8 cellular contexts compared by ENCODE assay signal in the genomic region with DNA sequence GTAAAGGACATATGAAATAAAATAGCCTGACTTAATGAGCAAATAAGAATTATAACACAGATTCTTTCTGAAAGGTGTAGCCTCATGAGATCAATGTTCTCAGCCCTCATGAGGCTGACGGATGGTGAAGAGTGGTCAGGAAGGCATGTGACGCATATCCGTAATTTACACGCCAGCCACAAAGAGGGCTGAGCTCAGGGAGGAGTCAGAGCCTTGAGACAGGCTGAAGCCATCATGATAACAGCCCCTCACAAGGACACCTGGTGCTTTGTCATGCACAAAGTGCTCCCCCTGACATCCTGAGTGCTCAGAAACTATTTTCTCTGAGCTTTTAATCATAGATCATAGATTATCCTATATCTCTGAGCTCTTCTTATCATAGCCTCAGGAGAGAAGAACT.
DNase-seq lines count a peak whose midpoint lies in the region; ATAC-seq lines count a peak whose summit lies in the region.

No MANE protein-coding gene starts in this region.

- H4K8ac ChIP-seq in mesendoderm (ENCODE audit: low read depth, low read length): no peak overlapping the region

- peaks cover 12% of the 10 kb centered on the region for H3K27me3 ChIP-seq in CD4-positive, CD25-positive, alpha-beta regulatory T cell (ENCODE audit: control insufficient read depth, insufficient read depth, low read length)
- no peaks in the 10 kb centered on the region for H3K27me3 ChIP-seq in mesendoderm (ENCODE audit: insufficient read depth, low read length, poor library complexity)

- H3K4ac ChIP-seq in mesendoderm (ENCODE audit: low read depth, low read length): no peak overlapping the region

- no peak overlapping the region for H3K23ac ChIP-seq in mesendoderm (ENCODE audit: low read length)

- H2BK15ac ChIP-seq in mesendoderm (replicated peaks; ENCODE audit: low read depth): no peak overlapping the region

- peaks cover 0 to 2% (median 0%) of the 10 kb centered on the region in 7 donors for H3K9me3 Mint-ChIP-seq in CD4-positive, CD25-positive, alpha-beta regulatory T cell
- no peaks in the 10 kb centered on the region for H3K9me3 Mint-ChIP-seq in activated T-helper 17 cell treated with anti-CD3 and anti-CD28 coated beads, Interleukin-2, amount 50 U/mL, for 72 hours
- no peaks in the 10 kb centered on the region for H3K9me3 Mint-ChIP-seq in natural killer cell treated with Interleukin-12 subunit alpha and Interleukin-12 subunit beta and Interleukin-15 and Interleukin-18, amount 100 ng/mL, for 72 hours

- H3K27ac Mint-ChIP-seq in CD4-positive, CD25-positive, alpha-beta regulatory T cell: peak overlapping the region; percentile 38 to 81 (median 42)
- H3K27ac Mint-ChIP-seq in activated T-helper 17 cell treated with anti-CD3 and anti-CD28 coated beads, Interleukin-2, amount 50 U/mL, for 72 hours: peak overlapping the region; percentile 50
- peak overlapping the region; percentile 14 to 69 for H3K27ac Mint-ChIP-seq in natural killer cell treated with Interleukin-12 subunit alpha and Interleukin-12 subunit beta and Interleukin-15 and Interleukin-18, amount 100 ng/mL, for 72 hours

- no peaks in the 10 kb centered on the region for H3K9me3 ChIP-seq in CD4-positive, CD25-positive, alpha-beta regulatory T cell (ENCODE audit: control insufficient read depth in 2 of 2, low read length in 2 of 2)

- no peak overlapping the region for H2BK5ac ChIP-seq in mesendoderm (ENCODE audit: low read length)

- no peak overlapping the region for H3K4me2 ChIP-seq in mesendoderm (ENCODE audit: low read length)

- no peak overlapping the region for H3K4me3 ChIP-seq in CD4-positive, CD25-positive, alpha-beta regulatory T cell (ENCODE audit: low read depth, low read length)
- H3K4me3 ChIP-seq in mesendoderm (ENCODE audit: low read length): no peak overlapping the region

- H3K27ac ChIP-seq in CD4-positive, CD25-positive, alpha-beta regulatory T cell (ENCODE audit: insufficient read depth, low read length, poor library complexity, severe bottlenecking): no peak overlapping the region
- H3K27ac ChIP-seq in mesendoderm (ENCODE audit: low read depth, low read length): no peak overlapping the region

- H3K4me3 Mint-ChIP-seq in CD4-positive, CD25-positive, alpha-beta regulatory T cell: peak overlapping the region in 2 of 4 donors; percentile 16 to 59
- H3K4me3 Mint-ChIP-seq in activated T-helper 17 cell treated with anti-CD3 and anti-CD28 coated beads, Interleukin-2, amount 50 U/mL, for 72 hours: peak overlapping the region; percentile 58
- peak overlapping the region; percentile 50 for H3K4me3 Mint-ChIP-seq in natural killer cell treated with Interleukin-12 subunit alpha and Interleukin-12 subunit beta and Interleukin-15 and Interleukin-18, amount 100 ng/mL, for 72 hours

- no peaks in the 10 kb centered on the region for H3K79me1 ChIP-seq in mesendoderm (ENCODE audit: low read length)

- H2AK5ac ChIP-seq in mesendoderm (ENCODE audit: low read length): no peak overlapping the region

- no peak overlapping the region for H3K18ac ChIP-seq in mesendoderm (ENCODE audit: low read length)

- peaks cover 35% of the 10 kb centered on the region for H3K4me1 ChIP-seq in CD4-positive, CD25-positive, alpha-beta regulatory T cell (ENCODE audit: control insufficient read depth, insufficient read depth, low read length, poor library complexity, severe bottlenecking)
- H3K4me1 ChIP-seq in mesendoderm (ENCODE audit: control insufficient read depth, low read depth, low read length): no peaks in the 10 kb centered on the region

- H3K36me3 ChIP-seq in CD4-positive, CD25-positive, alpha-beta regulatory T cell (ENCODE audit: control insufficient read depth, insufficient read depth, low read length): no peaks in the 10 kb centered on the region
- H3K36me3 ChIP-seq in mesendoderm (ENCODE audit: control insufficient read depth, insufficient read depth, low read length): no peaks in the 10 kb centered on the region

- H2BK120ac ChIP-seq in mesendoderm (ENCODE audit: low read depth, low read length): no peak overlapping the region

- H3K79me2 ChIP-seq in mesendoderm (ENCODE audit: control insufficient read depth, insufficient read depth, low read length): no peaks in the 10 kb centered on the region

- H3K56ac ChIP-seq in mesendoderm (ENCODE audit: low read length): no peak overlapping the region

- no CpG with 5 or more reads among the region's 4 CpGs for WGBS in mesendoderm (ENCODE audit: extremely low coverage, insufficient coverage, low lambda C conversion rate)

- H4K5ac ChIP-seq in mesendoderm (ENCODE audit: low read length): no peak overlapping the region

- H3K36me3 Mint-ChIP-seq in CD4-positive, CD25-positive, alpha-beta regulatory T cell: no peaks in the 10 kb centered on the region
- no peaks in the 10 kb centered on the region for H3K36me3 Mint-ChIP-seq in activated T-helper 17 cell treated with anti-CD3 and anti-CD28 coated beads, Interleukin-2, amount 50 U/mL, for 72 hours (ENCODE audit: low read depth)
- no peaks in the 10 kb centered on the region for H3K36me3 Mint-ChIP-seq in natural killer cell treated with Interleukin-12 subunit alpha and Interleukin-12 subunit beta and Interleukin-15 and Interleukin-18, amount 100 ng/mL, for 72 hours

- H3K9ac ChIP-seq in mesendoderm (ENCODE audit: low read length): no peak overlapping the region

- peak; percentile 65 to 74 for ATAC-seq in CD4-positive, CD25-positive, alpha-beta regulatory T cell (ENCODE audit: low read depth in 2 of 2)
- ATAC-seq in activated T-helper 17 cell treated with anti-CD3 and anti-CD28 coated beads, Interleukin-2, amount 50 U/mL, for 72 hours (replicated peaks): peak; percentile 88
- peak; percentile 91 to 96 for ATAC-seq in natural killer cell treated with Interleukin-12 subunit alpha and Interleukin-12 subunit beta and Interleukin-15 and Interleukin-18, amount 100 ng/mL, for 72 hours
- no peak for ATAC-seq in GM19455 (IDR thresholded peaks at IDR 0.05; ENCODE audit: unreplicated experiment)

- H3K4me1 Mint-ChIP-seq in CD4-positive, CD25-positive, alpha-beta regulatory T cell: peaks cover 5 to 74% (median 32%) of the 10 kb centered on the region in 4 donors
- peaks cover 44% of the 10 kb centered on the region for H3K4me1 Mint-ChIP-seq in activated T-helper 17 cell treated with anti-CD3 and anti-CD28 coated beads, Interleukin-2, amount 50 U/mL, for 72 hours
- peaks cover 69 to 81% of the 10 kb centered on the region in 2 donors for H3K4me1 Mint-ChIP-seq in natural killer cell treated with Interleukin-12 subunit alpha and Interleukin-12 subunit beta and Interleukin-15 and Interleukin-18, amount 100 ng/mL, for 72 hours (ENCODE audit: low read depth in 2 of 2)

- peaks cover 51% of the 10 kb centered on the region for H3K27me3 Mint-ChIP-seq in CD4-positive, CD25-positive, alpha-beta regulatory T cell
- no peaks in the 10 kb centered on the region for H3K27me3 Mint-ChIP-seq in activated T-helper 17 cell treated with anti-CD3 and anti-CD28 coated beads, Interleukin-2, amount 50 U/mL, for 72 hours
- H3K27me3 Mint-ChIP-seq in natural killer cell treated with Interleukin-12 subunit alpha and Interleukin-12 subunit beta and Interleukin-15 and Interleukin-18, amount 100 ng/mL, for 72 hours: peaks cover 3 to 6% of the 10 kb centered on the region in 2 donors

- DNase-seq in CD4-positive, CD25-positive, alpha-beta regulatory T cell: peak; percentile 16 to 38 (median 29)
- DNase-seq in NOMO-1 treated with DMSO at 0.1 percent for 48 hours (lab: John Stamatoyannopoulos, UW; ENCODE audit: unreplicated experiment): peak; percentile 68
- DNase-seq in natural killer cell treated with Interleukin-12 subunit alpha and Interleukin-12 subunit beta and Interleukin-15 and Interleukin-18, amount 100 ng/mL, for 72 hours (ENCODE audit: low spot score): peak; percentile 73
- no peak for DNase-seq in mesendoderm
- DNase-seq in superior temporal gyrus (ENCODE audit: extremely low spot score): no peak
- no peak for DNase-seq in NCI-H2081 (lab: John Stamatoyannopoulos, UW)

Comparison
In these comparisons a context has a peak if more than half of its experiments do, and no peak if none do; other contexts are left out.
1. DNase-seq: peak in CD4-positive, CD25-positive, alpha-beta regulatory T cell (3 of 3), NOMO-1 treated with DMSO at 0.1 percent for 48 hours (single experiment) and natural killer cell treated with Interleukin-12 subunit alpha and Interleukin-12 subunit beta and Interleukin-15 and Interleukin-18, amount 100 ng/mL, for 72 hours (single experiment); none in mesendoderm (single experiment), superior temporal gyrus (single experiment) and NCI-H2081 (0 of 2).
2. Peak in every context shown above with its lines, with median percentiles within 50 percentile points of each other: H3K27ac Mint-ChIP-seq.